ENCODE assay signal across 1 cellular context in the genomic region with DNA sequence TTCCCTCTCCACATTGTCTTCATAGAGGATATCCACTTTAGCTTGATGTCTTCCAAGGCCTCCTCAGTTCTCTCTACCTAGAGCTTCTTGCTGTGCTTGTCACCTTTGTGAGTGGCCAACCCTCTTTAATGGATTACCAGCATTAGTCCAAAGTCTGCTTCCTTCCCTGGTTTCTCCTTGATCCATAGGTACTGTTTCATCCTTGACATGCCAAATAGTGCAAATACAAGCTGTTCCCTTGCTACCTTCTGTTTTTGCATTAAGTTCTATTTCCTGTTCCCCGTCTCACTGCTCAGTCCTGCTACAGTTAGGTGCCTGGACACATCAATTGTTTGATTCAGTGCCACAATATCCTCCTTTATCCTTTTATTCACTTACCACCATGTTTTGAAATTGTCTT.
A peak's percentile ranks its signal among the peaks of the same experiment; 100 is the strongest.
TF ChIP-seq lines count a peak whose summit lies in the region.

No MANE protein-coding gene starts in this region.

TF ChIP-seq in HepG2, 621 proteins besides CTCF, POLR2A, EP300 and RAD21 (continued from another document and continues in another):
- no peak for TF ChIP-seq ZNF142 (CRISPR knock-in tag; IDR thresholded peaks at IDR 0.05)
- no peak for TF ChIP-seq SNAI1 (CRISPR knock-in tag; IDR thresholded peaks at IDR 0.05; ENCODE audit: borderline replicate concordance)
- TF ChIP-seq ZSCAN30 (CRISPR knock-in tag; IDR thresholded peaks at IDR 0.05) = no peak
- no peak for TF ChIP-seq DMTF1 (CRISPR knock-in tag; IDR thresholded peaks at IDR 0.05)
- no peak for TF ChIP-seq ZNF281 (CRISPR knock-in tag; IDR thresholded peaks at IDR 0.05; ENCODE audit: borderline replicate concordance)
- TF ChIP-seq ARHGAP35 (CRISPR knock-in tag; IDR thresholded peaks at IDR 0.05; ENCODE audit: borderline replicate concordance) = no peak
- TF ChIP-seq RBAK (CRISPR knock-in tag; IDR thresholded peaks at IDR 0.05) = no peak
- TF ChIP-seq ZNF17 (CRISPR knock-in tag; IDR thresholded peaks at IDR 0.05) = no peak
- TF ChIP-seq ZFP41 (CRISPR knock-in tag; IDR thresholded peaks at IDR 0.05; ENCODE audit: borderline replicate concordance) = no peak
- TF ChIP-seq, protein P1, sequence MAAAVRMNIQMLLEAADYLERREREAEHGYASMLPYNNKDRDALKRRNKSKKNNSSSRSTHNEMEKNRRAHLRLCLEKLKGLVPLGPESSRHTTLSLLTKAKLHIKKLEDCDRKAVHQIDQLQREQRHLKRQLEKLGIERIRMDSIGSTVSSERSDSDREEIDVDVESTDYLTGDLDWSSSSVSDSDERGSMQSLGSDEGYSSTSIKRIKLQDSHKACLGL (CRISPR knock-in tag; IDR thresholded peaks at IDR 0.05) = no peak
- no peak; the same call in 1 of the 2 replicates for TF ChIP-seq ARID4A (CRISPR knock-in tag; IDR thresholded peaks at IDR 0.05; ENCODE audit: borderline replicate concordance)
- peak; percentile 48; the same call in 1 of the 2 replicates for TF ChIP-seq HDAC2 (CRISPR knock-in tag; IDR thresholded peaks at IDR 0.05)
- no peak for TF ChIP-seq GLI4 (CRISPR knock-in tag; IDR thresholded peaks at IDR 0.05; ENCODE audit: borderline replicate concordance)
- TF ChIP-seq ZNF12 (CRISPR knock-in tag; IDR thresholded peaks at IDR 0.05) = no peak
- TF ChIP-seq TMF1 (CRISPR knock-in tag; IDR thresholded peaks at IDR 0.05; ENCODE audit: low read depth) = no peak
- TF ChIP-seq, protein P2, sequence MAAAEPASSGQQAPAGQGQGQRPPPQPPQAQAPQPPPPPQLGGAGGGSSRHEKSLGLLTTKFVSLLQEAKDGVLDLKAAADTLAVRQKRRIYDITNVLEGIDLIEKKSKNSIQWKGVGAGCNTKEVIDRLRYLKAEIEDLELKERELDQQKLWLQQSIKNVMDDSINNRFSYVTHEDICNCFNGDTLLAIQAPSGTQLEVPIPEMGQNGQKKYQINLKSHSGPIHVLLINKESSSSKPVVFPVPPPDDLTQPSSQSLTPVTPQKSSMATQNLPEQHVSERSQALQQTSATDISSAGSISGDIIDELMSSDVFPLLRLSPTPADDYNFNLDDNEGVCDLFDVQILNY (CRISPR knock-in tag; conservative IDR thresholded peaks at IDR 0.05) = no peak
- peak; percentile 94 for TF ChIP-seq ELF3 (CRISPR knock-in tag; IDR thresholded peaks at IDR 0.05)
- no peak for TF ChIP-seq ZNF501 (CRISPR knock-in tag; IDR thresholded peaks at IDR 0.05)
- TF ChIP-seq ZNF709 (CRISPR knock-in tag; IDR thresholded peaks at IDR 0.05) = no peak
- no peak for TF ChIP-seq ZNF878 (CRISPR knock-in tag; IDR thresholded peaks at IDR 0.05)
- TF ChIP-seq STAT5B (CRISPR knock-in tag; IDR thresholded peaks at IDR 0.05) = no peak
- TF ChIP-seq HMGXB4 (CRISPR knock-in tag; IDR thresholded peaks at IDR 0.05; ENCODE audit: borderline replicate concordance in 1 of 2, low read depth in 1 of 2) = no peak
- TF ChIP-seq TP53 (CRISPR knock-in tag; conservative IDR thresholded peaks at IDR 0.05) = no peak
- no peak for TF ChIP-seq ZNF605 (CRISPR knock-in tag; IDR thresholded peaks at IDR 0.05)
- TF ChIP-seq, protein P3, sequence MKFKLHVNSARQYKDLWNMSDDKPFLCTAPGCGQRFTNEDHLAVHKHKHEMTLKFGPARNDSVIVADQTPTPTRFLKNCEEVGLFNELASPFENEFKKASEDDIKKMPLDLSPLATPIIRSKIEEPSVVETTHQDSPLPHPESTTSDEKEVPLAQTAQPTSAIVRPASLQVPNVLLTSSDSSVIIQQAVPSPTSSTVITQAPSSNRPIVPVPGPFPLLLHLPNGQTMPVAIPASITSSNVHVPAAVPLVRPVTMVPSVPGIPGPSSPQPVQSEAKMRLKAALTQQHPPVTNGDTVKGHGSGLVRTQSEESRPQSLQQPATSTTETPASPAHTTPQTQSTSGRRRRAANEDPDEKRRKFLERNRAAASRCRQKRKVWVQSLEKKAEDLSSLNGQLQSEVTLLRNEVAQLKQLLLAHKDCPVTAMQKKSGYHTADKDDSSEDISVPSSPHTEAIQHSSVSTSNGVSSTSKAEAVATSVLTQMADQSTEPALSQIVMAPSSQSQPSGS (CRISPR knock-in tag; IDR thresholded peaks at IDR 0.05) = no peak
- TF ChIP-seq ZNF547 (CRISPR knock-in tag; IDR thresholded peaks at IDR 0.05) = no peak
- TF ChIP-seq ZNF839 (CRISPR knock-in tag; IDR thresholded peaks at IDR 0.05; ENCODE audit: borderline replicate concordance) = no peak
- TF ChIP-seq SAP130 (CRISPR knock-in tag; IDR thresholded peaks at IDR 0.05; ENCODE audit: low read depth) = peak; percentile 67
- no peak for TF ChIP-seq ELF1 (CRISPR knock-in tag; IDR thresholded peaks at IDR 0.05)
- TF ChIP-seq ZNF362 (CRISPR knock-in tag; IDR thresholded peaks at IDR 0.05; ENCODE audit: borderline replicate concordance) = no peak; the same call in 1 of the 2 replicates
- TF ChIP-seq SOX5 (CRISPR knock-in tag; IDR thresholded peaks at IDR 0.05; ENCODE audit: borderline replicate concordance) = peak; percentile 61; the same call in 1 of the 2 replicates
- no peak for TF ChIP-seq MYC (CRISPR knock-in tag; IDR thresholded peaks at IDR 0.05; ENCODE audit: borderline replicate concordance)
- TF ChIP-seq ZFX (CRISPR knock-in tag; IDR thresholded peaks at IDR 0.05; ENCODE audit: low read depth) = 0 out of 2 replicates have a peak, but pooled peaks have one; percentile 22
- TF ChIP-seq ZNF510 (CRISPR knock-in tag; IDR thresholded peaks at IDR 0.05; ENCODE audit: low read depth) = no peak
- TF ChIP-seq JUN (CRISPR knock-in tag; IDR thresholded peaks at IDR 0.05) = no peak
- TF ChIP-seq, protein P4, sequence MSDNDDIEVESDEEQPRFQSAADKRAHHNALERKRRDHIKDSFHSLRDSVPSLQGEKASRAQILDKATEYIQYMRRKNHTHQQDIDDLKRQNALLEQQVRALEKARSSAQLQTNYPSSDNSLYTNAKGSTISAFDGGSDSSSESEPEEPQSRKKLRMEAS (IDR thresholded peaks at IDR 0.05) = no peak
